ENCODE assay signal across 20 cellular contexts in the genomic region with DNA sequence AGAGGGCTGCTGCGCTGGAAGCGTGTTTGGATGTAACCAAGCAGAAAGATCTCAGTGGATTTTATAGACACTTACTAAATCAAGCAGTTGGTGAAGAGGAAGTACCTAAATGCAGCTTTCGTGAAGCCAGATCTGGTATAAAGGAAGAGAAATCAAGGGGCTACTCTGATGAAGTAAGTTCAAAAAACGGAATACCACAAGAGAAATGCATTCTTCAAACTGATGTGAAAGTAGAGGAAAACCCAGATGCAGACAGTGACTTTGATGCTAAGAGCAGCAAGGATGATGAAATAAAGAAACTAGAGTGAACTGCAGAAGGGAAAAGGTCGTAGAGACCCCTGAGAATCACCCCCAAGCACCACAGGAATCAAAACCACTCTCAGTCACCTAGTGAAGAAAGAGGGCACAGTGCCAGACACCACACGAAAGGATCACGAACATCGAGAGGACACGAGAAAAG.
A peak's percentile ranks its signal among the peaks of the same experiment; 100 is the strongest.
DNase-seq lines count a peak whose midpoint lies in the region; ATAC-seq and TF ChIP-seq lines count a peak whose summit lies in the region.
"Had no signal": no experiment of that assay in that cellular context is flagged by ENCODE, and none has a peak within 500 bp of the region (broad histone marks: within the 10 kb centered on the region; RNA-seq: fewer than 3 reads in every experiment).

No MANE protein-coding gene starts in this region.

- H3K4me3 ChIP-seq in SU-DHL-6 (ENCODE audit: insufficient read depth, low read length, poor library complexity, severe bottlenecking) = peak overlapping the region; percentile 43
- H3K4me3 ChIP-seq: cardiac muscle cell, esophagus muscularis mucosa, suprapubic skin had no signal

- H3K9me3 ChIP-seq in SU-DHL-6 (ENCODE audit: insufficient read depth, low read length) = no peaks in the 10 kb centered on the region
- H3K9me3 ChIP-seq: esophagus muscularis mucosa, suprapubic skin had no signal

- peak; percentile 3 for DNase-seq in stimulated activated CD4-positive, alpha-beta T cell treated with anti-CD3 and anti-CD28 coated beads, Interleukin-15, amount 100 ng/mL, for 24 hours
- DNase-seq in stimulated activated CD4-positive, alpha-beta T cell treated with anti-CD3 and anti-CD28 coated beads, Interleukin-4, amount 100 ng/mL, for 4 hours = no peak
- DNase-seq in LoVo (ENCODE audit: low spot score) (no peak), T-helper 1 cell (no peak)
- DNase-seq: activated CD4-positive, alpha-beta T cell treated with anti-CD3 and anti-CD28 coated beads for 4 hours; COR-L47; HCEC 1CT; left ventricle myocardium superior; NCI-H2081; NCI-H510A treated with DMSO at 0.1 percent for 48 hours; stimulated activated CD4-positive, alpha-beta T cell treated with anti-CD3 and anti-CD28 coated beads, Interleukin-2, amount 100 ng/mL, for 24 hours; T-helper 9 cell had no signal

- TF ChIP-seq CTCF in SU-DHL-6 (IDR thresholded peaks at IDR 0.05; ENCODE audit: insufficient read depth, low read length, poor library complexity, severe bottlenecking) = no peak

- H3K4me2 ChIP-seq in SU-DHL-6 (ENCODE audit: low read depth, low read length, poor library complexity, severe bottlenecking) = peak overlapping the region; percentile 73

- no peaks in the 10 kb centered on the region for H3K9me2 ChIP-seq in SU-DHL-6 (replicated peaks; ENCODE audit: insufficient read depth, low read length)

- H3K27me3 ChIP-seq in SU-DHL-6 (ENCODE audit: low read length) = no peaks in the 10 kb centered on the region
- H3K27me3 ChIP-seq: cardiac muscle cell, esophagus muscularis mucosa, suprapubic skin had no signal

- H3K9ac ChIP-seq in SU-DHL-6 (ENCODE audit: low read length) = peak overlapping the region; percentile 55

- H3K27ac ChIP-seq in SU-DHL-6 (ENCODE audit: low read depth, low read length) = peak overlapping the region; percentile 91
- H3K27ac ChIP-seq: cardiac muscle cell, esophagus muscularis mucosa, suprapubic skin had no signal

- no peaks in the 10 kb centered on the region for H4K20me1 ChIP-seq in SU-DHL-6 (ENCODE audit: low read depth, low read length)

- peak overlapping the region; percentile 3 for H2AFZ ChIP-seq in SU-DHL-6 (ENCODE audit: low read depth, low read length, severe bottlenecking)

- ATAC-seq in HG03432 (IDR thresholded peaks at IDR 0.05; ENCODE audit: unreplicated experiment) (peak; percentile 56), HG02571 (IDR thresholded peaks at IDR 0.05; ENCODE audit: unreplicated experiment) (no peak), HG03196 (IDR thresholded peaks at IDR 0.05; ENCODE audit: unreplicated experiment) (no peak)
- ATAC-seq: HepG2, left ventricle myocardium superior had no signal

- H3K36me3 ChIP-seq in SU-DHL-6 (ENCODE audit: low read length) = 0 out of 2 replicates have a peak, but pooled peaks cover 6% of the 10 kb centered on the region

- no peaks in the 10 kb centered on the region for H3K79me2 ChIP-seq in SU-DHL-6 (ENCODE audit: insufficient read depth, low read length)

- H3F3A ChIP-seq in SU-DHL-6 (ENCODE audit: insufficient read depth) = peaks cover 36% of the 10 kb centered on the region
